6 cellular contexts compared by ENCODE assay signal in the genomic region with DNA sequence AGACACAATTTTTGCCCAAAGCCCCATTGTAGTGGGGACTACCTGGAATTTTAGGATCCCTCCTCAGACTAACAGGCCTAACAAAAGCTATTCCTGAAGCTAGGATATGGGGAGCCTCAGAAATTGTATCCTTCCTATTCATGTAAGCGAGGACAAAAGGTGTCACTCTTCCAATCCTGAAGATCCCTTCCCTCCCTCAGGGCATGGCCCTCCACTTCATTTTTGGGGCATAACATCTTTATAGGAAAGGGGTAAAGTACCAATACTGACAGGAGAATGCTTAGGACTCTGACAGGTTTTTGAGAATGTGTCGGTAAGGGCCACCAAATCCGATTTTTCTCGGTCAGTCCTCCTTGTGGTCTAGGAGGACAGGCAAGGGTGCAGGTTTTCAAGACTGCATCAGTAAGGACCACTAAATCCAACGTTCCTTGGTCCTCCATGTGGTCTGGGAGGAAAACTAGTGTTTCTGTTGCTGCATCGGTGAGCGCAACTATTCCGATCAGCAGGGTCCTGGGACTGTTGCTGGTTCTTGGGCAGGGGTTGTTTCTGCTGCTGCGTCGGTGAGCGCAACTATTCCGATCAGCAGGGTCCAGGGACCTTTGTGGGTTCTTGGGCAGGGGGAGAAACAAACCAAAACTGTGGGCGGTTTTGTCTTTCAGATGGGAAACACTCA. TPM values are rescaled to one million over a fixed set of nuclear protein-coding genes. Genes with fewer than 3 reads are reported as not detected.
"Had no signal": no experiment of that assay in that cellular context is flagged by ENCODE, and none has a peak within 500 bp of the region (broad histone marks: within the 10 kb centered on the region; RNA-seq: fewer than 3 reads in every experiment).

No MANE protein-coding gene starts in this region.

RNA-seq across cellular contexts. Expression of a gene that starts 32.9 kb away (rescaled TPM):
- total RNA-seq: activated CD8-positive, alpha-beta memory T cell treated with anti-CD3 and anti-CD28 coated beads for 36 hours; body of pancreas; epithelial cell of proximal tubule; mesenteric fat pad; omental fat pad; upper lobe of right lung had no signal
